In the genomic region with DNA sequence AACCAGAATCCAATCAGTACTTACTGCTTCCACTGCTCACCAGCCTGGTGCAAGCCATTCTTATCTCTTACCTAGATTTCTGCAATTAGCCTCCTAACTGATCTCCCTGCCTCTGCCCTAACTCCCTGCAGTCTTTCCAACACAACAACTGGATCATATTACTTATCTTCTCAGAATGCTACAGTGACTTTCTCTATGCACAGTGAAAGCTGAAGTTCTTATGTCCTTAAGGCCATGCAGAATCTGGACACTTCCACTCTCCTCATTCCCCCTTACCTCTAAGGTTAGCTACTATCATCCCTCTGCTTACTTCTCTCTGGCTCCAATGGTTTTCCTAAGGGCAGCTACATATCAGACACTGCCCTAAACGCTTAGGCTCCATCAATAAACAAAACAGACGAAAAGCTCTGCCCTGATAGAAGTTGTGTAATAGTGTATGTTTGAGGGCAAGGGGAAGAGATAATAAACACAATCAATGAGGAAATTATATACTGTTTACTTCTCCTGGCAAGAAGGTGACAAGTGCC, we compare ENCODE assay signal across 12 cellular contexts. TPM values are rescaled to one million over a fixed set of nuclear protein-coding genes. Genes with fewer than 3 reads are reported as not detected.
DNase-seq lines count a peak whose midpoint lies in the region; ATAC-seq and TF ChIP-seq lines count a peak whose summit lies in the region.
"Had no signal": no experiment of that assay in that cellular context is flagged by ENCODE, and none has a peak within 500 bp of the region (broad histone marks: within the 10 kb centered on the region; RNA-seq: fewer than 3 reads in every experiment).

No MANE protein-coding gene starts in this region.

- no peak for DNase-seq in HCT116 (ENCODE audit: low read depth, low spot score)
- no peak for DNase-seq in Panc1 (ENCODE audit: low read depth, low spot score)
- no peak for DNase-seq in GM10266 (ENCODE audit: extremely low spot score)
- DNase-seq in stimulated activated CD4-positive, alpha-beta T cell treated with anti-CD3 and anti-CD28 coated beads, Interleukin-4, amount 100 ng/mL, for 4 hours, result no peak
- no peak for DNase-seq in activated effector memory CD4-positive, alpha-beta T cell treated with Interleukin-2 at 50 U/mL for 16 hours
- DNase-seq in natural killer cell treated with Interleukin-12 subunit alpha and Interleukin-12 subunit beta and Interleukin-15 and Interleukin-18, amount 100 ng/mL, for 72 hours (ENCODE audit: low spot score), result no peak
- DNase-seq: activated CD4-positive, alpha-beta T cell treated with anti-CD3 and anti-CD28 coated beads, Interleukin-2, amount 50 U/mL, for 1 hour; activated effector memory CD4-positive, alpha-beta T cell treated with anti-CD3 and anti-CD28 coated beads, Interleukin-2, amount 50 U/mL, for 16 hours; CD8-positive, alpha-beta memory T cell had no signal

- no peaks in the 10 kb centered on the region for H3K27me3 ChIP-seq in BLaER1
- H3K27me3 ChIP-seq in HCT116 (ENCODE audit: insufficient read depth, low read length), result no peaks in the 10 kb centered on the region
- H3K27me3 ChIP-seq in Panc1 (ENCODE audit: control insufficient read depth, insufficient read depth, low read length), result no peaks in the 10 kb centered on the region
- H3K27me3 ChIP-seq in liver (ENCODE audit: control insufficient read depth in 4 of 4, insufficient read depth in 4 of 4, low read length in 3 of 4), result no peaks in the 10 kb centered on the region

- no peak for TF ChIP-seq POLR2A in HCT116 (IDR thresholded peaks at IDR 0.05; ENCODE audit: borderline replicate concordance, extremely low read depth, insufficient read depth, insufficient read length)

- H3K36me3 Mint-ChIP-seq in natural killer cell treated with Interleukin-12 subunit alpha and Interleukin-12 subunit beta and Interleukin-15 and Interleukin-18, amount 100 ng/mL, for 72 hours, result no peaks in the 10 kb centered on the region
- H3K36me3 Mint-ChIP-seq: brain had no signal

- 13% methylated on average over 2 of the region's 2 CpGs for WGBS in liver

- no peak overlapping the region for H3K27ac Mint-ChIP-seq in natural killer cell treated with Interleukin-12 subunit alpha and Interleukin-12 subunit beta and Interleukin-15 and Interleukin-18, amount 100 ng/mL, for 72 hours
- H3K27ac Mint-ChIP-seq: brain had no signal

- peaks cover 94% of the 10 kb centered on the region for H3K79me2 ChIP-seq in HCT116 (ENCODE audit: insufficient read depth, low read length)

- no peaks in the 10 kb centered on the region for H3K9me2 ChIP-seq in HCT116 (ENCODE audit: insufficient read depth)

- H3K9ac ChIP-seq in BLaER1 (no peak overlapping the region), HCT116 (ENCODE audit: low read length) (no peak overlapping the region), liver (ENCODE audit: low read depth in 1 of 2, low read length in 2 of 2) (no peak overlapping the region)

- H4K20me1 ChIP-seq in BLaER1 (peaks cover 86% of the 10 kb centered on the region), HCT116 (ENCODE audit: insufficient read depth) (peaks cover 49% of the 10 kb centered on the region; the same call in 1 of the 2 replicates)

- intact Hi-C loops in HCT116 (cut with micrococcal nuclease), result loop anchor here (1.0 to 5.0 kb wide), 2 partner anchors 137 to 218 kb away; no protein-coding TSS in a partner anchor
- intact Hi-C loops in Panc1 (cut with micrococcal nuclease; ENCODE audit: unreplicated experiment), result no loop called here

- TF ChIP-seq CTCF in HCT116 (IDR thresholded peaks at IDR 0.05 in 2 of 3, conservative IDR thresholded peaks at IDR 0.05 in 1 of 3; ENCODE audit: borderline replicate concordance in 1 of 3, insufficient read depth in 1 of 3, low read depth in 2 of 3, low read length in 2 of 3) (no peak), Panc1 (IDR thresholded peaks at IDR 0.05) (no peak), liver (IDR thresholded peaks at IDR 0.05; ENCODE audit: low read depth, low read length, missing input control) (no peak), GM10266 (IDR thresholded peaks at IDR 0.05; ENCODE audit: control insufficient read depth, insufficient read depth, low read depth, missing control alignments) (no peak)

- CTCF ChIA-PET in HCT116 (lab: Charles Lee), result no interaction called here
- CTCF ChIA-PET in Panc1 (lab: Charles Lee), result interaction anchor here (1.1 kb wide), 1 partner anchor 138 kb away, joined by 3 read pairs; no protein-coding TSS in a partner anchor

- H3K27ac ChIP-seq in BLaER1, result no peak overlapping the region
- no peak overlapping the region for H3K27ac ChIP-seq in HCT116 (ENCODE audit: low read depth, low read length)
- H3K27ac ChIP-seq in Panc1 (ENCODE audit: low read length), result peak overlapping the region; percentile 85
- H3K27ac ChIP-seq in liver (ENCODE audit: low read depth in 1 of 2, low read length in 2 of 2), result peak overlapping the region in 1 of 2 donors; percentile 10

- H3K4me3 ChIP-seq in BLaER1, result no peak overlapping the region
- no peak overlapping the region for H3K4me3 ChIP-seq in HCT116 (replicated peaks in 1 of 2; ENCODE audit: low read depth in 1 of 2, low read length in 2 of 2)
- H3K4me3 ChIP-seq in Panc1 (ENCODE audit: low read depth in 2 of 2, low read length in 2 of 2), result peak overlapping the region; percentile 43 to 79
- H3K4me3 ChIP-seq in liver (ENCODE audit: low read depth in 1 of 3, low read length in 3 of 3), result no peak overlapping the region

- H3K36me3 ChIP-seq in BLaER1 (peaks cover 13% of the 10 kb centered on the region; the same call in 1 of the 2 replicates), HCT116 (ENCODE audit: control insufficient read depth in 1 of 2, insufficient read depth in 2 of 2, low read length in 2 of 2) (no peaks in the 10 kb centered on the region), Panc1 (ENCODE audit: control insufficient read depth, insufficient read depth, low read length) (peaks cover 1% of the 10 kb centered on the region), liver (ENCODE audit: control insufficient read depth in 4 of 4, insufficient read depth in 3 of 4, low read depth in 1 of 4, low read length in 3 of 4) (no peaks in the 10 kb centered on the region)

- no peaks in the 10 kb centered on the region for H3K27me3 Mint-ChIP-seq in natural killer cell treated with Interleukin-12 subunit alpha and Interleukin-12 subunit beta and Interleukin-15 and Interleukin-18, amount 100 ng/mL, for 72 hours
- H3K27me3 Mint-ChIP-seq: CD8-positive, alpha-beta memory T cell had no signal

- H3K4me1 ChIP-seq in BLaER1 (peaks cover 60% of the 10 kb centered on the region), HCT116 (ENCODE audit: control insufficient read depth in 1 of 2, insufficient read depth in 2 of 2, low read length in 2 of 2) (peaks cover 37 to 63% of the 10 kb centered on the region in 2 experiments), Panc1 (ENCODE audit: control insufficient read depth, insufficient read depth, low read length) (peaks cover 53% of the 10 kb centered on the region), liver (ENCODE audit: control insufficient read depth in 4 of 4, insufficient read depth in 4 of 4, low read length in 3 of 4) (peaks cover 7 to 54% (median 45%) of the 10 kb centered on the region in 4 donors)

- BruUV-seq in HCT116 (replicated peaks; lab: Mats Ljungman, UMichigan) (no TSS peak), Panc1 (replicated peaks; lab: Mats Ljungman, UMichigan) (no TSS peak)

- H3K9me3 Mint-ChIP-seq in natural killer cell treated with Interleukin-12 subunit alpha and Interleukin-12 subunit beta and Interleukin-15 and Interleukin-18, amount 100 ng/mL, for 72 hours, result no peaks in the 10 kb centered on the region
- H3K9me3 Mint-ChIP-seq: brain; CD8-positive, alpha-beta memory T cell had no signal

- H3K4me3 Mint-ChIP-seq in natural killer cell treated with Interleukin-12 subunit alpha and Interleukin-12 subunit beta and Interleukin-15 and Interleukin-18, amount 100 ng/mL, for 72 hours, result no peak overlapping the region
- H3K4me3 Mint-ChIP-seq: brain; CD8-positive, alpha-beta memory T cell had no signal

- no peaks in the 10 kb centered on the region for H3K9me3 ChIP-seq in BLaER1
- no peaks in the 10 kb centered on the region for H3K9me3 ChIP-seq in HCT116 (ENCODE audit: control insufficient read depth in 1 of 2, insufficient read depth in 1 of 2, low read depth in 1 of 2, low read length in 2 of 2)
- no peaks in the 10 kb centered on the region for H3K9me3 ChIP-seq in Panc1 (ENCODE audit: control insufficient read depth, insufficient read depth, low read depth, low read length)
- no peaks in the 10 kb centered on the region for H3K9me3 ChIP-seq in liver (ENCODE audit: control insufficient read depth in 4 of 4, low read length in 3 of 4)

- peak overlapping the region; percentile 87 for H3K4me2 ChIP-seq in BLaER1
- H3K4me2 ChIP-seq in HCT116 (ENCODE audit: low read length), result 0 out of 2 replicates have a peak overlapping the region, but pooled peaks have one; percentile 2

- POLR2A ChIA-PET in HCT116 (lab: Charles Lee) (interaction anchor here (3.0 kb wide), 1 partner anchor 137 kb away, joined by 11 read pairs; no protein-coding TSS in a partner anchor), Panc1 (lab: Charles Lee) (interaction anchor here (0.7 kb wide), 1 partner anchor 157 kb away, joined by 3 read pairs; no protein-coding TSS in a partner anchor)

- peaks cover 31 to 42% of the 10 kb centered on the region in 2 donors for H3K4me1 Mint-ChIP-seq in natural killer cell treated with Interleukin-12 subunit alpha and Interleukin-12 subunit beta and Interleukin-15 and Interleukin-18, amount 100 ng/mL, for 72 hours (ENCODE audit: low read depth in 2 of 2)

- TF ChIP-seq RAD21 in HCT116 (IDR thresholded peaks at IDR 0.05; ENCODE audit: low read depth) (no peak), liver (IDR thresholded peaks at IDR 0.05) (peak; percentile 32 to 46)

- in situ Hi-C loops in Panc1 (cut with HindIII; ENCODE audit: low pct_unique_long_range_greater_than_20kb, low sequenced_read_pairs), result no loop called here

- H2AFZ ChIP-seq in HCT116 (ENCODE audit: low read depth, low read length, poor library complexity, severe bottlenecking), result no peak overlapping the region

- RAD21 ChIA-PET in HCT116 (lab: Charles Lee; ENCODE audit: low non-redundant PET in 1 of 2, low total read pairs in 2 of 2, uncharacterized antibody in 2 of 2, unreplicated experiment in 2 of 2), result no interaction called here

- no peak for ATAC-seq in HCT116
- ATAC-seq in Panc1, result no peak
- no peak for ATAC-seq in natural killer cell treated with Interleukin-12 subunit alpha and Interleukin-12 subunit beta and Interleukin-15 and Interleukin-18, amount 100 ng/mL, for 72 hours

TF ChIP-seq in HCT116, 20 proteins besides CTCF, POLR2A, EP300 and RAD21 (continues in another document):
- no peak for TF ChIP-seq JUND (IDR thresholded peaks at IDR 0.05)

TF ChIP-seq in liver, 16 proteins besides CTCF, POLR2A, EP300 and RAD21 (continues in another document):
- TF ChIP-seq FOXA1 (IDR thresholded peaks at IDR 0.05), result no peak
- TF ChIP-seq HNF4G (IDR thresholded peaks at IDR 0.05), result no peak
- no peak for TF ChIP-seq SP1 (IDR thresholded peaks at IDR 0.05)
- TF ChIP-seq YY1 (IDR thresholded peaks at IDR 0.05), result peak; percentile 64

RNA-seq across cellular contexts. Expression of a gene that starts 4.0 kb away (rescaled TPM):
- total RNA-seq in HCT116 (2021; ENCODE audit: unreplicated experiment) (105 TPM), Panc1 (2021; ENCODE audit: unreplicated experiment) (310 TPM), liver (10 to 100 TPM; 35.1 to 84.1 TPM)
- polyA plus RNA-seq in HCT116 (2012), result 36.2 and 41.3 TPM in 2 replicates
- 139 TPM for polyA plus RNA-seq in Panc1 (2012; ENCODE audit: insufficient read length)
- polyA plus RNA-seq in liver, result 100 to 1,000 TPM in 1 of 2 donors, 10 to 100 TPM in 1; 34.9 to 141 TPM
- total RNA-seq in natural killer cell treated with Interleukin-12 subunit alpha and Interleukin-12 subunit beta and Interleukin-15 and Interleukin-18, amount 100 ng/mL, for 72 hours, result 100 to 1,000 TPM; 109 to 112 TPM

Comparison
In these comparisons a context has a peak if more than half of its experiments do, and no peak if none do; other contexts are left out.
1. H3K4me3 ChIP-seq: peak in Panc1 (2 of 2); none in BLaER1 (single experiment), HCT116 (0 of 2) and liver (0 of 3).